19 cellular contexts compared by ENCODE assay signal in the genomic region with DNA sequence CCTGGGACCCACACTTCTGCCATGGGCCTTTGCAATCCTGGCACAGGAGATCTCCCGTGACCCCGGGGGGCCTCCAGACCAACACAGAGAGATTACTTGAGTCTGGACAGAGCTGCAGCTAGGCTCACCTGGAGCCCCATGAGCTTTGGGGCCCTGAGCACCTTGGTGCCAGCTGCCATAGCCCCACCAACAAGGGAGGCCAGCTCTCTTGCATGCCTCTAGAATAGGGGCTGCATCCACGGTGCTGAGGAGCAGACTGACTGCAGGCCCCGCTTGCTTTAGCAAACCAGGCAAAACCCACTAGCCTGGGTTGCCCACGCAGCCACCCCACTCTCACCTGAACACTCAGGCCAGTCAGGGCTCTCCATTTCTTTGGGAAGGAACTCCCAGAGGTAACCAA. TPM values are rescaled to one million over a fixed set of nuclear protein-coding genes. Genes with fewer than 3 reads are reported as not detected.
DNase-seq lines count a peak whose midpoint lies in the region; ATAC-seq, FAIRE-seq and TF ChIP-seq lines count a peak whose summit lies in the region.
"Had no signal": no experiment of that assay in that cellular context is flagged by ENCODE, and none has a peak within 500 bp of the region (broad histone marks: within the 10 kb centered on the region; RNA-seq: fewer than 3 reads in every experiment).

No MANE protein-coding gene starts in this region.

- H3K4me3 ChIP-seq in DND-41 (ENCODE audit: low read depth in 1 of 2, low read length in 2 of 2) (no peak overlapping the region), HepG2 (replicated peaks in 1 of 3; ENCODE audit: insufficient read depth in 1 of 3, low read depth in 2 of 3, low read length in 3 of 3) (no peak overlapping the region), endodermal cell (ENCODE audit: low read length) (no peak overlapping the region)
- H3K4me3 ChIP-seq: Peyer's patch had no signal

- TF ChIP-seq POLR2A in HepG2 (IDR thresholded peaks at IDR 0.05; ENCODE audit: insufficient read depth in 1 of 2, low read depth in 2 of 2, low read length in 2 of 2), result no peak

- H3K27ac ChIP-seq in DND-41 (ENCODE audit: low read length), result no peak overlapping the region
- H3K27ac ChIP-seq in HepG2 (ENCODE audit: extremely low read length, insufficient read depth, low read length), result no peak overlapping the region
- no peak overlapping the region for H3K27ac ChIP-seq in endodermal cell (ENCODE audit: low read depth, low read length)
- H3K27ac ChIP-seq: Peyer's patch had no signal

- POLR2A ChIA-PET in HepG2 (lab: Yijun Ruan, JAX), result no interaction called here

- WGBS in HepG2 (ENCODE audit: low lambda C conversion rate), result 37% methylated on average over 5 of the region's 5 CpGs
- whole genome bisulfite sequencing in endodermal cell (ENCODE audit: insufficient coverage in 1 of 2, insufficient read length in 1 of 2), 2 experiments, result 71 to 85% methylated on average over 5 of the region's 5 CpGs

- no peak overlapping the region for H3K4me2 ChIP-seq in DND-41 (ENCODE audit: insufficient read depth, low read length)
- no peak overlapping the region for H3K4me2 ChIP-seq in HepG2 (ENCODE audit: low read depth, low read length)

- no peak for TF ChIP-seq RAD21 in HepG2 (CRISPR knock-in tag; IDR thresholded peaks at IDR 0.05)

- H3K4me3 Mint-ChIP-seq in stimulated activated memory B cell treated with anti-CD40 and anti-IgM and Interleukin-4, amounts not matched to agents 10 μg/mL and 1 μg/mL and 100 μg/mL, for 72 hours, result no peak overlapping the region
- H3K4me3 Mint-ChIP-seq in endodermal cell, result no peak overlapping the region
- H3K4me3 Mint-ChIP-seq: CD4-positive, CD25-positive, alpha-beta regulatory T cell had no signal

- H3K9me3 ChIP-seq in DND-41 (ENCODE audit: insufficient read depth, low read length, severe bottlenecking) (no peaks in the 10 kb centered on the region), HepG2 (ENCODE audit: low read length) (no peaks in the 10 kb centered on the region), endodermal cell (ENCODE audit: control insufficient read depth, low read length) (peaks cover 77% of the 10 kb centered on the region)
- H3K9me3 ChIP-seq: Peyer's patch had no signal

- H3K27me3 ChIP-seq in DND-41 (ENCODE audit: insufficient read depth, low read length, poor library complexity) (no peaks in the 10 kb centered on the region), HepG2 (ENCODE audit: control insufficient read depth in 1 of 2, insufficient read depth in 2 of 2, low read length in 2 of 2) (no peaks in the 10 kb centered on the region; a peak in 1 of 5 replicates), endodermal cell (ENCODE audit: control insufficient read depth, insufficient read depth, low read length, poor library complexity, severe bottlenecking) (no peaks in the 10 kb centered on the region)
- H3K27me3 ChIP-seq: BE2C, Peyer's patch had no signal

- intact Hi-C loops in HepG2 (cut with micrococcal nuclease; ENCODE audit: unreplicated experiment), result no loop called here

- 0 out of 3 replicates have a peak, but pooled peaks have one; percentile 7 for ATAC-seq in DND-41 (ENCODE audit: insufficient read depth, low read depth)
- peak; percentile 25 for ATAC-seq in HepG2
- ATAC-seq in stimulated activated memory B cell treated with anti-CD40 and anti-IgM and Interleukin-4, amounts not matched to agents 10 μg/mL and 1 μg/mL and 100 μg/mL, for 72 hours, result peak; percentile 41
- ATAC-seq in GM19452 (IDR thresholded peaks at IDR 0.05; ENCODE audit: unreplicated experiment), result no peak
- ATAC-seq: HCT116 had no signal

- H4K20me1 ChIP-seq in DND-41 (ENCODE audit: insufficient read depth, low read length) (no peaks in the 10 kb centered on the region), HepG2 (ENCODE audit: insufficient read depth, low read length) (no peaks in the 10 kb centered on the region)

- in situ Hi-C loops in HepG2 (cut with HindIII; ENCODE audit: extremely low pct_ligation_motif_present, low pct_unique_long_range_greater_than_20kb), result no loop called here

- no peak for DNase-seq in DND-41
- peak; percentile 72 for DNase-seq in NCI-H1092 treated with DMSO at 0.1 percent for 48 hours (lab: John Stamatoyannopoulos, UW)
- no peak for DNase-seq in HepG2 (ENCODE audit: low spot score)
- no peak for DNase-seq in middle frontal gyrus (ENCODE audit: extremely low spot score, low spot score)
- DNase-seq in activated CD4-positive, alpha-beta T cell treated with anti-CD3 and anti-CD28 coated beads, Interleukin-2, amount 50 U/mL, for 1 hour, result no peak
- DNase-seq in endodermal cell, result no peak
- DNase-seq: BE2C; CD4-positive, CD25-positive, alpha-beta regulatory T cell; KG1; NCI-H1105; Peyer's patch had no signal

- FAIRE-seq in HepG2 (lab: Jason Lieb, UNC), result no peak
- FAIRE-seq: GM19239, H1 had no signal

- no peaks in the 10 kb centered on the region for H3K4me1 Mint-ChIP-seq in stimulated activated memory B cell treated with anti-CD40 and anti-IgM and Interleukin-4, amounts not matched to agents 10 μg/mL and 1 μg/mL and 100 μg/mL, for 72 hours
- H3K4me1 Mint-ChIP-seq in endodermal cell, result no peaks in the 10 kb centered on the region
- H3K4me1 Mint-ChIP-seq: CD4-positive, CD25-positive, alpha-beta regulatory T cell had no signal

- H3K27ac Mint-ChIP-seq in stimulated activated memory B cell treated with anti-CD40 and anti-IgM and Interleukin-4, amounts not matched to agents 10 μg/mL and 1 μg/mL and 100 μg/mL, for 72 hours, result no peak overlapping the region
- no peak overlapping the region for H3K27ac Mint-ChIP-seq in endodermal cell
- H3K27ac Mint-ChIP-seq: CD4-positive, CD25-positive, alpha-beta regulatory T cell had no signal

- H3K9ac ChIP-seq in DND-41 (ENCODE audit: low read depth, low read length), result no peak overlapping the region
- H3K9ac ChIP-seq in HepG2 (ENCODE audit: insufficient read depth, low read depth, low read length), result no peak overlapping the region
- no peak overlapping the region for H3K9ac ChIP-seq in endodermal cell (ENCODE audit: extremely low read depth, low read length, poor library complexity, severe bottlenecking)

- no TSS peak for BruUV-seq in HepG2 (replicated peaks; lab: Mats Ljungman, UMichigan)

- H3K27me3 Mint-ChIP-seq in stimulated activated memory B cell treated with anti-CD40 and anti-IgM and Interleukin-4, amounts not matched to agents 10 μg/mL and 1 μg/mL and 100 μg/mL, for 72 hours, result no peaks in the 10 kb centered on the region
- H3K27me3 Mint-ChIP-seq in endodermal cell (ENCODE audit: insufficient read depth), result no peaks in the 10 kb centered on the region
- H3K27me3 Mint-ChIP-seq: CD4-positive, CD25-positive, alpha-beta regulatory T cell had no signal

- no peaks in the 10 kb centered on the region for H3K36me3 ChIP-seq in DND-41 (ENCODE audit: insufficient read depth, low read length)
- H3K36me3 ChIP-seq in HepG2 (replicated peaks in 1 of 2; ENCODE audit: control insufficient read depth in 1 of 2, insufficient read depth in 2 of 2, low read length in 2 of 2), result no peaks in the 10 kb centered on the region
- H3K36me3 ChIP-seq in endodermal cell (ENCODE audit: control insufficient read depth, insufficient read depth, low read length), result no peaks in the 10 kb centered on the region
- H3K36me3 ChIP-seq: BE2C, Peyer's patch had no signal

- TF ChIP-seq EP300 in HepG2 (IDR thresholded peaks at IDR 0.05; ENCODE audit: low read depth in 2 of 2, low read length in 2 of 2), result no peak
- TF ChIP-seq EP300 in HepG2 (CRISPR knock-in tag; IDR thresholded peaks at IDR 0.05; ENCODE audit: borderline replicate concordance), result no peak

- H3K79me2 ChIP-seq in DND-41 (ENCODE audit: insufficient read depth, low read length) (no peaks in the 10 kb centered on the region), HepG2 (ENCODE audit: insufficient read depth, low read length) (no peaks in the 10 kb centered on the region)

- no peaks in the 10 kb centered on the region for H3K36me3 Mint-ChIP-seq in stimulated activated memory B cell treated with anti-CD40 and anti-IgM and Interleukin-4, amounts not matched to agents 10 μg/mL and 1 μg/mL and 100 μg/mL, for 72 hours
- peaks cover 3% of the 10 kb centered on the region for H3K36me3 Mint-ChIP-seq in endodermal cell (ENCODE audit: low read depth)
- H3K36me3 Mint-ChIP-seq: CD4-positive, CD25-positive, alpha-beta regulatory T cell had no signal

- no peak overlapping the region for H2AFZ ChIP-seq in DND-41 (ENCODE audit: low read depth, low read length)
- no peak overlapping the region for H2AFZ ChIP-seq in HepG2 (ENCODE audit: low read length)

- no peaks in the 10 kb centered on the region for H3K9me3 Mint-ChIP-seq in stimulated activated memory B cell treated with anti-CD40 and anti-IgM and Interleukin-4, amounts not matched to agents 10 μg/mL and 1 μg/mL and 100 μg/mL, for 72 hours
- peaks cover 14% of the 10 kb centered on the region for H3K9me3 Mint-ChIP-seq in endodermal cell

- TF ChIP-seq CTCF in DND-41 (IDR thresholded peaks at IDR 0.05; ENCODE audit: borderline replicate concordance, extremely low read depth, low read length, poor library complexity, severe bottlenecking) (no peak), HepG2 (CRISPR knock-in tag; IDR thresholded peaks at IDR 0.05) (no peak), endodermal cell (conservative IDR thresholded peaks at IDR 0.05) (no peak)

- CTCF ChIA-PET in HepG2 (lab: Yijun Ruan, JAX; ENCODE audit: low intra/inter-chr PET ratio, low total read pairs), result no interaction called here

- no peaks in the 10 kb centered on the region for H3K4me1 ChIP-seq in DND-41 (ENCODE audit: insufficient read depth, low read length)
- H3K4me1 ChIP-seq in HepG2 (ENCODE audit: insufficient read depth, low read length), result no peaks in the 10 kb centered on the region
- no peaks in the 10 kb centered on the region for H3K4me1 ChIP-seq in endodermal cell (ENCODE audit: control insufficient read depth, insufficient read depth, low read length)
- H3K4me1 ChIP-seq: BE2C, Peyer's patch had no signal

RNA-seq across cellular contexts. Expression of a gene that starts 3.7 kb away (rescaled TPM):
- total RNA-seq in HepG2 (2016; rRNA removed; fragmentation: Illumina TruSeq; extraction: Trizol), result not detected in 2 replicates
- total RNA-seq in HepG2 (2016; cell fraction: cytosol; rRNA removed; fragmentation: Illumina TruSeq; extraction: Trizol; ENCODE audit: low read depth), result not detected in 2 replicates
- total RNA-seq in HepG2 (2016; cell fraction: insoluble cytoplasmic fraction; rRNA removed; fragmentation: Illumina TruSeq; extraction: Trizol), result not detected in 2 replicates
- not detected in 2 replicates for total RNA-seq in HepG2 (2016; cell fraction: membrane; rRNA removed; fragmentation: Illumina TruSeq; extraction: Trizol)
- total RNA-seq in HepG2 (2016; cell fraction: nucleus; rRNA removed; fragmentation: Illumina TruSeq; extraction: Trizol), result not detected in 2 replicates
- not detected in 2 replicates for polyA plus RNA-seq in HepG2 (2011; rRNA removed)
- polyA plus RNA-seq in HepG2 (2011; cell fraction: cytosol; rRNA removed), result not detected in 2 replicates
- not detected in 2 replicates for polyA plus RNA-seq in HepG2 (2011; cell fraction: nucleus; rRNA removed)
- not detected in 2 replicates for polyA plus RNA-seq in HepG2 (2012)
- not detected in 2 replicates for polyA plus RNA-seq in HepG2 (2016; cell fraction: cytosol; fragmentation: Illumina TruSeq; extraction: Trizol; ENCODE audit: low read depth)
- not detected in 2 replicates for polyA plus RNA-seq in HepG2 (2016; cell fraction: insoluble cytoplasmic fraction; fragmentation: Illumina TruSeq; extraction: Trizol; ENCODE audit: low read depth)
- polyA plus RNA-seq in HepG2 (2016; cell fraction: membrane; fragmentation: Illumina TruSeq; extraction: Trizol; ENCODE audit: low read depth), result not detected in 2 replicates
- not detected in 2 replicates for polyA plus RNA-seq in HepG2 (2016; cell fraction: nucleus; fragmentation: Illumina TruSeq; extraction: Trizol; ENCODE audit: insufficient read depth, low read depth)
- polyA minus RNA-seq in HepG2 (2011; rRNA and poly(A)+ RNA removed; ENCODE audit: low replicate concordance), result not detected in 2 replicates
- not detected in 2 replicates for polyA minus RNA-seq in HepG2 (2011; cell fraction: cytosol; rRNA and poly(A)+ RNA removed)
- polyA minus RNA-seq in HepG2 (2011; cell fraction: nucleus; rRNA and poly(A)+ RNA removed), result not detected in 2 replicates
- total RNA-seq in endodermal cell, result not detected
- polyA plus RNA-seq in endodermal cell (2013, experiment 1 of 2), result not detected
- polyA plus RNA-seq in endodermal cell (2013, experiment 2 of 2), result not detected
- total RNA-seq: A673; CD4-positive, CD25-positive, alpha-beta regulatory T cell; H1; HT1080; OCI-LY7; Peyer's patch had no signal
- polyA plus RNA-seq: CD4-positive, CD25-positive, alpha-beta regulatory T cell; H1 had no signal

RNA-seq across cellular contexts. Expression of a gene that starts 26.6 kb away (rescaled TPM):
- total RNA-seq in HepG2 (2016; rRNA removed; fragmentation: Illumina TruSeq; extraction: Trizol) (not detected in 2 replicates), endodermal cell (not detected)
- total RNA-seq in HepG2 (2016; cell fraction: cytosol; rRNA removed; fragmentation: Illumina TruSeq; extraction: Trizol; ENCODE audit: low read depth), result not detected in 2 replicates
- not detected in 2 replicates for total RNA-seq in HepG2 (2016; cell fraction: insoluble cytoplasmic fraction; rRNA removed; fragmentation: Illumina TruSeq; extraction: Trizol)
- total RNA-seq in HepG2 (2016; cell fraction: membrane; rRNA removed; fragmentation: Illumina TruSeq; extraction: Trizol), result not detected in 2 replicates
- not detected in 2 replicates for total RNA-seq in HepG2 (2016; cell fraction: nucleus; rRNA removed; fragmentation: Illumina TruSeq; extraction: Trizol)
- polyA plus RNA-seq in HepG2 (2011; rRNA removed), result not detected in 2 replicates
- not detected in 2 replicates for polyA plus RNA-seq in HepG2 (2011; cell fraction: cytosol; rRNA removed)
- not detected in 2 replicates for polyA plus RNA-seq in HepG2 (2011; cell fraction: nucleus; rRNA removed)
- polyA plus RNA-seq in HepG2 (2012), result not detected in 2 replicates
- polyA plus RNA-seq in HepG2 (2016; cell fraction: cytosol; fragmentation: Illumina TruSeq; extraction: Trizol; ENCODE audit: low read depth), result not detected in 2 replicates
- polyA plus RNA-seq in HepG2 (2016; cell fraction: insoluble cytoplasmic fraction; fragmentation: Illumina TruSeq; extraction: Trizol; ENCODE audit: low read depth), result not detected in 2 replicates
- not detected in 2 replicates for polyA plus RNA-seq in HepG2 (2016; cell fraction: membrane; fragmentation: Illumina TruSeq; extraction: Trizol; ENCODE audit: low read depth)
- polyA plus RNA-seq in HepG2 (2016; cell fraction: nucleus; fragmentation: Illumina TruSeq; extraction: Trizol; ENCODE audit: insufficient read depth, low read depth), result not detected in 2 replicates
- polyA minus RNA-seq in HepG2 (2011; rRNA and poly(A)+ RNA removed; ENCODE audit: low replicate concordance), result 0.54 TPM in 1 of 2 replicates, not detected in the other
- polyA minus RNA-seq in HepG2 (2011; cell fraction: cytosol; rRNA and poly(A)+ RNA removed), result not detected in 2 replicates
- polyA minus RNA-seq in HepG2 (2011; cell fraction: nucleus; rRNA and poly(A)+ RNA removed), result not detected in 2 replicates
- polyA plus RNA-seq in endodermal cell (2013, experiment 1 of 2), result not detected
- not detected for polyA plus RNA-seq in endodermal cell (2013, experiment 2 of 2)
- total RNA-seq: A673; CD4-positive, CD25-positive, alpha-beta regulatory T cell; H1; HT1080; OCI-LY7; Peyer's patch had no signal
- polyA plus RNA-seq: CD4-positive, CD25-positive, alpha-beta regulatory T cell; H1 had no signal

RNA-seq across cellular contexts. Expression of a gene that starts 56.5 kb away (rescaled TPM):
- not detected in 2 replicates for total RNA-seq in HepG2 (2016; rRNA removed; fragmentation: Illumina TruSeq; extraction: Trizol)
- not detected in 2 replicates for total RNA-seq in HepG2 (2016; cell fraction: cytosol; rRNA removed; fragmentation: Illumina TruSeq; extraction: Trizol; ENCODE audit: low read depth)
- total RNA-seq in HepG2 (2016; cell fraction: insoluble cytoplasmic fraction; rRNA removed; fragmentation: Illumina TruSeq; extraction: Trizol), result not detected in 2 replicates
- not detected in 2 replicates for total RNA-seq in HepG2 (2016; cell fraction: membrane; rRNA removed; fragmentation: Illumina TruSeq; extraction: Trizol)
- not detected in 2 replicates for total RNA-seq in HepG2 (2016; cell fraction: nucleus; rRNA removed; fragmentation: Illumina TruSeq; extraction: Trizol)
- polyA plus RNA-seq in HepG2 (2011; rRNA removed), result not detected in 2 replicates
- not detected in 2 replicates for polyA plus RNA-seq in HepG2 (2011; cell fraction: cytosol; rRNA removed)
- not detected in 2 replicates for polyA plus RNA-seq in HepG2 (2011; cell fraction: nucleus; rRNA removed)
- not detected in 2 replicates for polyA plus RNA-seq in HepG2 (2012)
- not detected in 2 replicates for polyA plus RNA-seq in HepG2 (2016; cell fraction: cytosol; fragmentation: Illumina TruSeq; extraction: Trizol; ENCODE audit: low read depth)
- polyA plus RNA-seq in HepG2 (2016; cell fraction: insoluble cytoplasmic fraction; fragmentation: Illumina TruSeq; extraction: Trizol; ENCODE audit: low read depth), result not detected in 2 replicates
- not detected in 2 replicates for polyA plus RNA-seq in HepG2 (2016; cell fraction: membrane; fragmentation: Illumina TruSeq; extraction: Trizol; ENCODE audit: low read depth)
- not detected in 2 replicates for polyA plus RNA-seq in HepG2 (2016; cell fraction: nucleus; fragmentation: Illumina TruSeq; extraction: Trizol; ENCODE audit: insufficient read depth, low read depth)
- not detected in 2 replicates for polyA minus RNA-seq in HepG2 (2011; rRNA and poly(A)+ RNA removed; ENCODE audit: low replicate concordance)
- not detected in 2 replicates for polyA minus RNA-seq in HepG2 (2011; cell fraction: cytosol; rRNA and poly(A)+ RNA removed)
- not detected in 2 replicates for polyA minus RNA-seq in HepG2 (2011; cell fraction: nucleus; rRNA and poly(A)+ RNA removed)
- total RNA-seq in endodermal cell, result not detected
- not detected for polyA plus RNA-seq in endodermal cell (2013, experiment 1 of 2)
- not detected for polyA plus RNA-seq in endodermal cell (2013, experiment 2 of 2)
- total RNA-seq: A673; CD4-positive, CD25-positive, alpha-beta regulatory T cell; H1; HT1080; OCI-LY7; Peyer's patch had no signal
- polyA plus RNA-seq: CD4-positive, CD25-positive, alpha-beta regulatory T cell; H1 had no signal
